2 cellular contexts compared by ENCODE assay signal in the genomic region with DNA sequence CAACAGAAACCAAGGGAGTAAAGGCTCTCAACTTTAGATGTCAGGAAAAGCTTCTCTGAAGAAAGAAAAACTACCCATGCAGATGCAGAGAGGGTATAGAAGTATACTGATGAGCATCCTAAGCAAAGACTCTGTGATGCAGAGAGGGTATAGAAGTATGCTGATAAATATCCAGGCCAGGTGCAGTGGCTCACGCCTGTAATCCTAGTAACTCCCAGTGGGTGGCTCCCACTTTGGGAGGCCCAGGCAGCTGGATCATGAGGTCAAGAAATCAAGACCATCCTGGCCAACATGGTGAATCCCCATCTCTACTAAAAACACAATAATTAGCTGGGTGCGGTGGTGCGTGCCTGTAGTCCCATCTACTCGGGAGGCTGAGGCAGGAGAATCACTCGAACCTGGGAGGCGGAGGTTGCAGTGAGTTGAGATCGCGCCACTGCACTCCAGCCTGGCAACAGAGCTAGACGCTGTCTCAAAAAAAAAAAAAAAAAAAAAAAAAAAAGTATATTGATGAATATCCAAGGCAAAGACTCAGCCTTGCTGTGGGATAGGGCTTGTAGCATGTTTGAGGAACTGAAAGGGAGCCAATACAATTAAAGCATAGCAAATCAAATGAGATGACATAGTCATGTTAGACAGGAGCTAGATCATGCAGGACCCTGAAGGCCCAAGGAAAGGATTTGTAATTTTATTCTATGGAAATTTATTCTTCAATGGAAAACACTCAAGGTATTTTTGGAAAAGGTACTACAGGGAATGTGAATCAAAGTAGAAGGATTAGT.
TF ChIP-seq lines count a peak whose summit lies in the region.

No MANE protein-coding gene starts in this region.

TF ChIP-seq in GM12891, 5 proteins besides CTCF, POLR2A, EP300 and RAD21:
- TF ChIP-seq SPI1 (IDR thresholded peaks at IDR 0.05; ENCODE audit: low read depth, low read length): peak; percentile 82
- no peak for TF ChIP-seq TAF1 (IDR thresholded peaks at IDR 0.05; ENCODE audit: low read depth, low read length)
- no peak for TF ChIP-seq POLR2AphosphoS5 (IDR thresholded peaks at IDR 0.05; ENCODE audit: low read depth, low read length)
TF ChIP-seq in GM12891: peak in this region for 1.

TF ChIP-seq in GM12878, 131 proteins besides CTCF, POLR2A, EP300 and RAD21:
- TF ChIP-seq BMI1 (IDR thresholded peaks at IDR 0.05; ENCODE audit: borderline replicate concordance) (no peak), ATF7 (IDR thresholded peaks at IDR 0.05; ENCODE audit: low read depth) (0 out of 2 replicates have a peak, but pooled peaks have one; percentile 19), SPI1 (IDR thresholded peaks at IDR 0.05; ENCODE audit: borderline replicate concordance, insufficient read depth, low read depth, low read length) (peak; percentile 69; the same call in 1 of the 2 replicates)
- TF ChIP-seq, protein P1, sequence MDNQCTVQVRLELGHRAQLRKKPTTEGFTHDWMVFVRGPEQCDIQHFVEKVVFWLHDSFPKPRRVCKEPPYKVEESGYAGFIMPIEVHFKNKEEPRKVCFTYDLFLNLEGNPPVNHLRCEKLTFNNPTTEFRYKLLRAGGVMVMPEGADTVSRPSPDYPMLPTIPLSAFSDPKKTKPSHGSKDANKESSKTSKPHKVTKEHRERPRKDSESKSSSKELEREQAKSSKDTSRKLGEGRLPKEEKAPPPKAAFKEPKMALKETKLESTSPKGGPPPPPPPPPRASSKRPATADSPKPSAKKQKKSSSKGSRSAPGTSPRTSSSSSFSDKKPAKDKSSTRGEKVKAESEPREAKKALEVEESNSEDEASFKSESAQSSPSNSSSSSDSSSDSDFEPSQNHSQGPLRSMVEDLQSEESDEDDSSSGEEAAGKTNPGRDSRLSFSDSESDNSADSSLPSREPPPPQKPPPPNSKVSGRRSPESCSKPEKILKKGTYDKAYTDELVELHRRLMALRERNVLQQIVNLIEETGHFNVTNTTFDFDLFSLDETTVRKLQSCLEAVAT (IDR thresholded peaks at IDR 0.05): peak; percentile 41; the same call in 1 of the 2 replicates
